ENCODE assay signal across 23 cellular contexts in the genomic region with DNA sequence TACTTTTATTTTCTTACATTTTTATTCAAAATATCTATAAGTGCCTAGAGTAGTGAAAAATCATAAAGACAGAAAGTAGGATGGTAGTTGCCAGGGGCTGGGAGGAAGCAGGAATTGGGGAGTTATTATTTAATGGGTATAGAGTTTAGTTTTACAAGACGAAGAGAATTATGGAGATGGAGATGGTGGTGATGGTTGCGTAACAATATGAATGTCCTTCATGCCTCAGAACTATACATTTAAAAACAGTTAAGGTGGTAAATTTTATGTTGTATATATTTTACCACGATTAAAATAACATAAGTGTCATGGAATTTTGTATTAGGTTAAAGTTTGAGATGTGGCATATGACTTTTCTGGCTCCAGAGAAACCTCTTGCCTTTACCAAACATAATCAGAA.
DNase-seq lines count a peak whose midpoint lies in the region; ATAC-seq, FAIRE-seq and TF ChIP-seq lines count a peak whose summit lies in the region.
"Had no signal": no experiment of that assay in that cellular context is flagged by ENCODE, and none has a peak within 500 bp of the region (broad histone marks: within the 10 kb centered on the region; RNA-seq: fewer than 3 reads in every experiment).

No MANE protein-coding gene starts in this region.

- no peaks in the 10 kb centered on the region for H3K4me1 Mint-ChIP-seq in activated T-cell treated with anti-CD3 and anti-CD28 coated beads, Interleukin-2, amount 50 U/mL, for 72 hours (ENCODE audit: low read depth)
- H3K4me1 Mint-ChIP-seq: B cell; CD14-positive monocyte; CD4-positive, alpha-beta memory T cell; CD4-positive, CD25-positive, alpha-beta regulatory T cell; CD8-positive, alpha-beta memory T cell had no signal

- H3K79me2 ChIP-seq in HepG2 (ENCODE audit: insufficient read depth, low read length) (no peaks in the 10 kb centered on the region), H1 (ENCODE audit: control insufficient read depth in 1 of 2, insufficient read depth in 2 of 2, low read length in 2 of 2) (no peaks in the 10 kb centered on the region)

- H3K4me1 ChIP-seq in HepG2 (ENCODE audit: insufficient read depth, low read length), result no peaks in the 10 kb centered on the region
- H3K4me1 ChIP-seq in right lobe of liver, result no peaks in the 10 kb centered on the region
- 0 out of 7 replicates have a peak, but pooled peaks cover 0 to 2% (median 0%) of the 10 kb centered on the region in 4 experiments for H3K4me1 ChIP-seq in H1 (replicated peaks in 1 of 4; ENCODE audit: control insufficient read depth in 3 of 4, insufficient read depth in 4 of 4, low read length in 3 of 4)
- H3K4me1 ChIP-seq: A549 had no signal

- no peak for TF ChIP-seq EP300 in HepG2 (IDR thresholded peaks at IDR 0.05; ENCODE audit: low read depth in 2 of 2, low read length in 2 of 2)
- TF ChIP-seq EP300 in HepG2 (CRISPR knock-in tag; IDR thresholded peaks at IDR 0.05; ENCODE audit: borderline replicate concordance), result no peak
- TF ChIP-seq EP300 in H1 (IDR thresholded peaks at IDR 0.05; ENCODE audit: borderline replicate concordance in 1 of 2, low read depth in 2 of 2, low read length in 2 of 2), result no peak

- no peaks in the 10 kb centered on the region for H3K9me3 ChIP-seq in HepG2 (ENCODE audit: low read length)
- no peaks in the 10 kb centered on the region for H3K9me3 ChIP-seq in right lobe of liver
- no peaks in the 10 kb centered on the region for H3K9me3 ChIP-seq in H1 (ENCODE audit: insufficient read depth in 2 of 2, low read depth in 1 of 2, low read length in 1 of 2)
- H3K9me3 ChIP-seq: A549 had no signal

- no TSS peak for BruUV-seq in HepG2 (replicated peaks; lab: Mats Ljungman, UMichigan)

- no peaks in the 10 kb centered on the region for H4K20me1 ChIP-seq in HepG2 (ENCODE audit: insufficient read depth, low read length)
- H4K20me1 ChIP-seq in H1 (replicated peaks in 1 of 2; ENCODE audit: control insufficient read depth in 1 of 2, insufficient read depth in 2 of 2, low read length in 2 of 2), result no peaks in the 10 kb centered on the region
- H4K20me1 ChIP-seq: BLaER1 treated with 17β-estradiol and CSF1 and Interleukin-3, amounts not matched to agents 10 nM and 100 nM had no signal

- no peaks in the 10 kb centered on the region; the same call in 1 of the 2 replicates for H3K23me2 ChIP-seq in H1 (ENCODE audit: low read depth, low read length)

- H3K79me1 ChIP-seq in H1 (ENCODE audit: low read depth, low read length), result no peaks in the 10 kb centered on the region

- FAIRE-seq in HepG2 (lab: Jason Lieb, UNC) (no peak), H1 (lab: Jason Lieb, UNC) (no peak)
- FAIRE-seq: A549, G401.6, GM12891, GM19239 had no signal

- H3K18ac ChIP-seq in H1 (ENCODE audit: extremely low read depth, low read length), result no peak overlapping the region

- no peak overlapping the region for H4K91ac ChIP-seq in H1 (replicated peaks; ENCODE audit: insufficient read length, low read length)

- POLR2A ChIA-PET in HepG2 (lab: Yijun Ruan, JAX) (no interaction called here), H1 (lab: Charles Lee; ENCODE audit: partially characterized antibody) (no interaction called here)

- no peak overlapping the region for H3K14ac ChIP-seq in H1 (ENCODE audit: insufficient read length)

- in situ Hi-C loops in HepG2 (cut with HindIII; ENCODE audit: extremely low pct_ligation_motif_present, low pct_unique_long_range_greater_than_20kb), result no loop called here

- TF ChIP-seq RAD21 in HepG2 (CRISPR knock-in tag; IDR thresholded peaks at IDR 0.05) (no peak), H1 (IDR thresholded peaks at IDR 0.05 in 1 of 2, conservative IDR thresholded peaks at IDR 0.05 in 1 of 2; ENCODE audit: low read depth in 2 of 2, low read length in 2 of 2) (no peak)

- ATAC-seq in activated T-cell treated with anti-CD3 and anti-CD28 coated beads, Interleukin-2, amount 50 U/mL, for 72 hours (replicated peaks in 1 of 2), result no peak
- ATAC-seq in HepG2 (no peak), right lobe of liver (no peak)
- ATAC-seq: A549 had no signal

- intact Hi-C loops in HepG2 (cut with micrococcal nuclease; ENCODE audit: unreplicated experiment), result no loop called here
- intact Hi-C loops in right lobe of liver (cut with DNase I), result no loop called here

- H2AFZ ChIP-seq in HepG2 (ENCODE audit: low read length) (no peak overlapping the region), H1 (ENCODE audit: low read length) (no peak overlapping the region)

- DNase-seq in activated T-cell treated with anti-CD3 and anti-CD28 coated beads, Interleukin-2, amount 50 U/mL, for 72 hours, result no peak
- no peak for DNase-seq in activated T-cell treated with anti-CD3 and anti-CD28 coated beads, Interleukin-2, amount 50 U/mL, for 48 hours
- no peak for DNase-seq in HepG2 (ENCODE audit: low spot score)
- DNase-seq in right lobe of liver, result no peak
- no peak for DNase-seq in H1 (ENCODE audit: low read depth in 1 of 2, low spot score in 2 of 2)
- no peak for DNase-seq in effector CD4-positive, alpha-beta T cell
- DNase-seq in activated CD4-positive, alpha-beta T cell treated with anti-CD3 and anti-CD28 coated beads for 4 hours, result no peak
- DNase-seq: AML-193; CD4-positive, alpha-beta memory T cell; CD4-positive, CD25-positive, alpha-beta regulatory T cell; CD8-positive, alpha-beta memory T cell; COR-L47; DMS 273 treated with DMSO at 0.1 percent for 48 hours; DMS79 treated with DMSO at 0.1 percent for 48 hours; GF-D8 had no signal

- H3K4me3 Mint-ChIP-seq in activated T-cell treated with anti-CD3 and anti-CD28 coated beads, Interleukin-2, amount 50 U/mL, for 72 hours, result no peak overlapping the region
- H3K4me3 Mint-ChIP-seq: B cell; CD14-positive monocyte; CD4-positive, alpha-beta memory T cell; CD4-positive, CD25-positive, alpha-beta regulatory T cell; CD8-positive, alpha-beta memory T cell had no signal

- no peaks in the 10 kb centered on the region for H3K36me3 ChIP-seq in HepG2 (replicated peaks in 1 of 2; ENCODE audit: control insufficient read depth in 1 of 2, insufficient read depth in 2 of 2, low read length in 2 of 2)
- no peaks in the 10 kb centered on the region for H3K36me3 ChIP-seq in right lobe of liver
- no peaks in the 10 kb centered on the region for H3K36me3 ChIP-seq in H1 (ENCODE audit: control insufficient read depth in 2 of 4, insufficient read depth in 4 of 4, low read length in 3 of 4)
- H3K36me3 ChIP-seq: BLaER1 treated with 17β-estradiol and CSF1 and Interleukin-3, amounts not matched to agents 10 nM and 100 nM had no signal

- no peak overlapping the region for H2BK120ac ChIP-seq in H1 (replicated peaks; ENCODE audit: low read depth, low read length)

- no peak overlapping the region for H2BK20ac ChIP-seq in H1 (ENCODE audit: low read length)

- H2AK5ac ChIP-seq in H1 (ENCODE audit: low read depth, low read length), result no peak overlapping the region

- H3K23ac ChIP-seq in H1 (ENCODE audit: insufficient read length), result no peak overlapping the region

- TF ChIP-seq CTCF in HepG2 (CRISPR knock-in tag; IDR thresholded peaks at IDR 0.05) (no peak), right lobe of liver (IDR thresholded peaks at IDR 0.05) (no peak), VCaP (conservative IDR thresholded peaks at IDR 0.05) (no peak), H1 (IDR thresholded peaks at IDR 0.05; ENCODE audit: control extremely low read depth in 1 of 3, insufficient read depth in 1 of 3, low read depth in 1 of 3, low read length in 3 of 3) (no peak)

- TF ChIP-seq POLR2A in HepG2 (IDR thresholded peaks at IDR 0.05; ENCODE audit: insufficient read depth in 1 of 2, low read depth in 2 of 2, low read length in 2 of 2) (no peak), right lobe of liver (IDR thresholded peaks at IDR 0.05) (no peak), H1 (IDR thresholded peaks at IDR 0.05; ENCODE audit: control extremely low read depth in 1 of 2, low read depth in 2 of 2, low read length in 2 of 2) (no peak)

- 65% methylated on average over 3 of the region's 3 CpGs for WGBS in HepG2 (ENCODE audit: low lambda C conversion rate)
- 56% methylated on average over 3 of the region's 3 CpGs for WGBS in right lobe of liver (ENCODE audit: insufficient coverage, low coverage, low lambda C conversion rate, missing lambda C conversion rate)
- WGBS in H1 (ENCODE audit: extremely low coverage in 1 of 2, insufficient coverage in 1 of 2, insufficient read length in 1 of 2, insufficient replicate concordance in 2 of 2, low coverage in 1 of 2, low lambda C conversion rate in 2 of 2, missing lambda C conversion rate in 1 of 2), 2 experiments, result 88 to 100% methylated on average over 2 to 3 of the region's 3 CpGs

- H3K4me2 ChIP-seq in HepG2 (ENCODE audit: low read depth, low read length), result no peak overlapping the region
- no peak overlapping the region for H3K4me2 ChIP-seq in H1 (ENCODE audit: insufficient read depth in 1 of 2, low read depth in 2 of 2, low read length in 2 of 2)
- H3K4me2 ChIP-seq: A549 had no signal

- H3K9ac ChIP-seq in HepG2 (ENCODE audit: insufficient read depth, low read depth, low read length) (no peak overlapping the region), H1 (replicated peaks in 1 of 4; ENCODE audit: extremely low read depth in 1 of 4, low read depth in 3 of 4, low read length in 3 of 4) (no peak overlapping the region)
- H3K9ac ChIP-seq: BLaER1 treated with 17β-estradiol and CSF1 and Interleukin-3, amounts not matched to agents 10 nM and 100 nM had no signal

- no peak overlapping the region for H2BK5ac ChIP-seq in H1 (ENCODE audit: low read depth, low read length)

- no peak overlapping the region for H2BK15ac ChIP-seq in H1 (ENCODE audit: low read length)

- H4K5ac ChIP-seq in H1 (ENCODE audit: insufficient read length, low read depth, low read length), result no peak overlapping the region

- H3K56ac ChIP-seq in H1 (replicated peaks; ENCODE audit: insufficient read length, low read depth, low read length), result no peak overlapping the region

- H3K27me3 ChIP-seq in HepG2 (ENCODE audit: control insufficient read depth in 1 of 2, insufficient read depth in 2 of 2, low read length in 2 of 2) (no peaks in the 10 kb centered on the region), right lobe of liver (no peaks in the 10 kb centered on the region), H1 (replicated peaks in 1 of 4; ENCODE audit: control insufficient read depth in 3 of 4, extremely low read depth in 1 of 4, insufficient read depth in 3 of 4, low read length in 3 of 4) (no peaks in the 10 kb centered on the region)
- H3K27me3 ChIP-seq: BLaER1 treated with 17β-estradiol and CSF1 and Interleukin-3, amounts not matched to agents 10 nM and 100 nM had no signal

- no peaks in the 10 kb centered on the region for H3K27me3 Mint-ChIP-seq in activated T-cell treated with anti-CD3 and anti-CD28 coated beads, Interleukin-2, amount 50 U/mL, for 72 hours (ENCODE audit: low read depth)
- H3K27me3 Mint-ChIP-seq: B cell; CD4-positive, alpha-beta memory T cell; CD4-positive, CD25-positive, alpha-beta regulatory T cell; CD8-positive, alpha-beta memory T cell had no signal

- H4K8ac ChIP-seq in H1 (ENCODE audit: extremely low read depth, insufficient read depth, low read length), result no peak overlapping the region

- H3K9me3 Mint-ChIP-seq in activated T-cell treated with anti-CD3 and anti-CD28 coated beads, Interleukin-2, amount 50 U/mL, for 72 hours, result no peaks in the 10 kb centered on the region

- CTCF ChIA-PET in HepG2 (lab: Yijun Ruan, JAX; ENCODE audit: low intra/inter-chr PET ratio, low total read pairs) (no interaction called here), H1 (lab: Charles Lee; ENCODE audit: partially characterized antibody) (no interaction called here)

- H2BK12ac ChIP-seq in H1 (ENCODE audit: low read depth, low read length), result no peak overlapping the region

- H3K4ac ChIP-seq in H1 (replicated peaks; ENCODE audit: insufficient read length, low read depth, low read length), result no peak overlapping the region

- H3K4me3 ChIP-seq in HepG2 (replicated peaks in 1 of 3; ENCODE audit: insufficient read depth in 1 of 3, low read depth in 2 of 3, low read length in 3 of 3), result no peak overlapping the region
- H3K4me3 ChIP-seq in right lobe of liver, result no peak overlapping the region
- H3K4me3 ChIP-seq in H1 (ENCODE audit: extremely low read depth in 1 of 4, insufficient read depth in 2 of 4, low read depth in 3 of 4, low read length in 4 of 4), result no peak overlapping the region
- H3K4me3 ChIP-seq: A549; BLaER1 treated with 17β-estradiol and CSF1 and Interleukin-3, amounts not matched to agents 10 nM and 100 nM had no signal

- H3K36me3 Mint-ChIP-seq in activated T-cell treated with anti-CD3 and anti-CD28 coated beads, Interleukin-2, amount 50 U/mL, for 72 hours (ENCODE audit: insufficient read depth in 2 of 2), result no peaks in the 10 kb centered on the region
- H3K36me3 Mint-ChIP-seq: CD14-positive monocyte; CD4-positive, alpha-beta memory T cell; CD4-positive, CD25-positive, alpha-beta regulatory T cell; CD8-positive, alpha-beta memory T cell had no signal

- H3K27ac Mint-ChIP-seq in activated T-cell treated with anti-CD3 and anti-CD28 coated beads, Interleukin-2, amount 50 U/mL, for 72 hours, result peak overlapping the region; percentile 17
- H3K27ac Mint-ChIP-seq: B cell; CD14-positive monocyte; CD4-positive, alpha-beta memory T cell; CD4-positive, CD25-positive, alpha-beta regulatory T cell had no signal

- H3K27ac ChIP-seq in HepG2 (ENCODE audit: extremely low read length, insufficient read depth, low read length) (no peak overlapping the region), right lobe of liver (no peak overlapping the region), VCaP (peak overlapping the region; percentile 79), H1 (ENCODE audit: low read depth, low read length) (no peak overlapping the region)
- H3K27ac ChIP-seq: A549 had no signal
